8 cellular contexts compared by ENCODE assay signal in genomic region chr6:37353761-37354525, GRCh38. TPM values are rescaled to one million over a fixed set of nuclear protein-coding genes. Genes with fewer than 3 reads are reported as not detected.
DNase-seq lines count a peak whose midpoint lies in the region; ATAC-seq and TF ChIP-seq lines count a peak whose summit lies in the region.

TSS of gene RNF8 (plus strand) at chr6:37353983. CDS start at chr6:37354165, 182 bp downstream.

- peak; percentile 83 for DNase-seq in AG10803 (ENCODE audit: low read depth)
- peak; percentile 65 for DNase-seq in NCI-H460 (ENCODE audit: extremely low read depth, low read depth)
- DNase-seq in activated CD4-positive, alpha-beta T cell treated with anti-CD3 and anti-CD28 coated beads for 24 hours (ENCODE audit: low read depth in 2 of 2): peak; percentile 86 to 90
- DNase-seq in choroid plexus epithelial cell (ENCODE audit: low read depth): peak; percentile 91
- peak; percentile 54 for DNase-seq in kidney epithelial cell (ENCODE audit: low read depth)
- DNase-seq in stimulated activated CD4-positive, alpha-beta T cell treated with anti-CD3 and anti-CD28 coated beads, Interleukin-15, amount 100 ng/mL, for 24 hours: peak; percentile 97

- no peaks in the 10 kb centered on the region for H3K36me3 ChIP-seq in kidney epithelial cell (ENCODE audit: control insufficient read depth, insufficient read depth, low read length)

- H3K4me3 ChIP-seq in AG10803 (ENCODE audit: low read length) (peak within 1 kb of the TSS; percentile 82), choroid plexus epithelial cell (ENCODE audit: low read depth, low read length) (peak within 1 kb of the TSS; percentile 97), kidney epithelial cell (ENCODE audit: low read depth, low read length) (peak within 1 kb of the TSS; percentile 67)

- TF ChIP-seq CTCF in AG10803 (conservative IDR thresholded peaks at IDR 0.05; ENCODE audit: low read length) (no peak), choroid plexus epithelial cell (conservative IDR thresholded peaks at IDR 0.05; ENCODE audit: low read depth, low read length) (no peak), kidney epithelial cell (IDR thresholded peaks at IDR 0.05; ENCODE audit: insufficient read depth, low read length, poor library complexity, severe bottlenecking) (no peak)

- ATAC-seq in GM19025 (IDR thresholded peaks at IDR 0.05; ENCODE audit: low read depth, unreplicated experiment) (peak; percentile 90), HG03342 (IDR thresholded peaks at IDR 0.05; ENCODE audit: unreplicated experiment) (peak; percentile 79)

- no peaks in the 10 kb centered on the region for H3K27me3 ChIP-seq in kidney epithelial cell (ENCODE audit: control insufficient read depth, insufficient read depth, low read length)

RNA-seq across cellular contexts. Expression of gene RNF8, which starts in this region (rescaled TPM):
- total RNA-seq in NCI-H460 (2014; rRNA removed; shearing (Covaris generic)): 16.5 and 17.6 TPM in 2 replicates
- 16.0 and 17.3 TPM in 2 replicates for polyA plus RNA-seq in NCI-H460 (2014; cell fraction: nucleus; rRNA removed)
- 13.8 and 16.8 TPM in 2 replicates for total RNA-seq in kidney epithelial cell

Comparison
In these comparisons a context has a peak if more than half of its experiments do, and no peak if none do; other contexts are left out.
1. Peak in every context shown above with its lines: DNase-seq, ATAC-seq and H3K4me3 ChIP-seq.